1 cellular context compared by ENCODE assay signal in genomic region chr5:41182666-41183065, GRCh38.
TF ChIP-seq lines count a peak whose summit lies in the region.

No MANE protein-coding gene starts in this region.

TF ChIP-seq in HepG2, 621 proteins besides CTCF, POLR2A, EP300 and RAD21 (continued from another document and continues in another):
- TF ChIP-seq REPIN1 (CRISPR knock-in tag; IDR thresholded peaks at IDR 0.05; ENCODE audit: borderline replicate concordance, low read depth): no peak
- TF ChIP-seq RFX5 (IDR thresholded peaks at IDR 0.05; ENCODE audit: low read depth, low read length): no peak
- TF ChIP-seq ZNF552 (CRISPR knock-in tag; IDR thresholded peaks at IDR 0.05; ENCODE audit: borderline replicate concordance): no peak
- no peak for TF ChIP-seq SOX13 (IDR thresholded peaks at IDR 0.05)
- peak in 1 of 2 experiments; percentile 79; a peak in 2 of 4 replicates for TF ChIP-seq SOX13 (CRISPR knock-in tag; conservative IDR thresholded peaks at IDR 0.05 in 1 of 2, IDR thresholded peaks at IDR 0.05 in 1 of 2)
- TF ChIP-seq XBP1 (CRISPR knock-in tag; IDR thresholded peaks at IDR 0.05): no peak
- no peak for TF ChIP-seq ZNF24 (IDR thresholded peaks at IDR 0.05)
- TF ChIP-seq ASH2L (IDR thresholded peaks at IDR 0.05; ENCODE audit: insufficient read length, low read depth, low read length): no peak
- no peak for TF ChIP-seq HNRNPUL1 (IDR thresholded peaks at IDR 0.05; ENCODE audit: low read depth, low read length)
- TF ChIP-seq ZNF3 (CRISPR knock-in tag; IDR thresholded peaks at IDR 0.05): no peak
- TF ChIP-seq ARID3A (IDR thresholded peaks at IDR 0.05; ENCODE audit: low read depth, low read length): peak; percentile 13; the same call in 1 of the 2 replicates
- no peak for TF ChIP-seq LBX2 (CRISPR knock-in tag; IDR thresholded peaks at IDR 0.05; ENCODE audit: borderline replicate concordance)
- TF ChIP-seq CBX5 (CRISPR knock-in tag; IDR thresholded peaks at IDR 0.05; ENCODE audit: borderline replicate concordance): no peak
- TF ChIP-seq CREB3 (CRISPR knock-in tag; IDR thresholded peaks at IDR 0.05): no peak
- no peak for TF ChIP-seq KDM5B (CRISPR knock-in tag; IDR thresholded peaks at IDR 0.05; ENCODE audit: borderline replicate concordance)
- no peak for TF ChIP-seq TERF1 (CRISPR knock-in tag; IDR thresholded peaks at IDR 0.05)
- TF ChIP-seq ARID4A (CRISPR knock-in tag; IDR thresholded peaks at IDR 0.05; ENCODE audit: borderline replicate concordance): no peak
- peak; percentile 29; the same call in 1 of the 2 replicates for TF ChIP-seq ONECUT2 (CRISPR knock-in tag; IDR thresholded peaks at IDR 0.05)
- TF ChIP-seq, protein P1, sequence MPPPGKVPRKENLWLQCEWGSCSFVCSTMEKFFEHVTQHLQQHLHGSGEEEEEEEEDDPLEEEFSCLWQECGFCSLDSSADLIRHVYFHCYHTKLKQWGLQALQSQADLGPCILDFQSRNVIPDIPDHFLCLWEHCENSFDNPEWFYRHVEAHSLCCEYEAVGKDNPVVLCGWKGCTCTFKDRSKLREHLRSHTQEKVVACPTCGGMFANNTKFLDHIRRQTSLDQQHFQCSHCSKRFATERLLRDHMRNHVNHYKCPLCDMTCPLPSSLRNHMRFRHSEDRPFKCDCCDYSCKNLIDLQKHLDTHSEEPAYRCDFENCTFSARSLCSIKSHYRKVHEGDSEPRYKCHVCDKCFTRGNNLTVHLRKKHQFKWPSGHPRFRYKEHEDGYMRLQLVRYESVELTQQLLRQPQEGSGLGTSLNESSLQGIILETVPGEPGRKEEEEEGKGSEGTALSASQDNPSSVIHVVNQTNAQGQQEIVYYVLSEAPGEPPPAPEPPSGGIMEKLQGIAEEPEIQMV (CRISPR knock-in tag; IDR thresholded peaks at IDR 0.05; ENCODE audit: low read depth): no peak
- no peak for TF ChIP-seq HOXA9 (CRISPR knock-in tag; IDR thresholded peaks at IDR 0.05; ENCODE audit: borderline replicate concordance)
- TF ChIP-seq MTA3 (CRISPR knock-in tag; IDR thresholded peaks at IDR 0.05): no peak
- TF ChIP-seq HNRNPL (IDR thresholded peaks at IDR 0.05; ENCODE audit: low read depth, low read length): no peak
- TF ChIP-seq HMG20A (CRISPR knock-in tag; IDR thresholded peaks at IDR 0.05; ENCODE audit: borderline replicate concordance): 0 out of 2 replicates have a peak, but pooled peaks have one; percentile 21
- TF ChIP-seq SOX6 (IDR thresholded peaks at IDR 0.05): no peak
- peak; percentile 82; the same call in 1 of the 2 replicates for TF ChIP-seq SOX6 (CRISPR knock-in tag; IDR thresholded peaks at IDR 0.05)
- no peak for TF ChIP-seq FOXO1 (CRISPR knock-in tag; IDR thresholded peaks at IDR 0.05)
- TF ChIP-seq, protein P2, sequence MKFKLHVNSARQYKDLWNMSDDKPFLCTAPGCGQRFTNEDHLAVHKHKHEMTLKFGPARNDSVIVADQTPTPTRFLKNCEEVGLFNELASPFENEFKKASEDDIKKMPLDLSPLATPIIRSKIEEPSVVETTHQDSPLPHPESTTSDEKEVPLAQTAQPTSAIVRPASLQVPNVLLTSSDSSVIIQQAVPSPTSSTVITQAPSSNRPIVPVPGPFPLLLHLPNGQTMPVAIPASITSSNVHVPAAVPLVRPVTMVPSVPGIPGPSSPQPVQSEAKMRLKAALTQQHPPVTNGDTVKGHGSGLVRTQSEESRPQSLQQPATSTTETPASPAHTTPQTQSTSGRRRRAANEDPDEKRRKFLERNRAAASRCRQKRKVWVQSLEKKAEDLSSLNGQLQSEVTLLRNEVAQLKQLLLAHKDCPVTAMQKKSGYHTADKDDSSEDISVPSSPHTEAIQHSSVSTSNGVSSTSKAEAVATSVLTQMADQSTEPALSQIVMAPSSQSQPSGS (CRISPR knock-in tag; IDR thresholded peaks at IDR 0.05): peak; percentile 52; the same call in 1 of the 2 replicates
- no peak for TF ChIP-seq TRAFD1 (CRISPR knock-in tag; IDR thresholded peaks at IDR 0.05; ENCODE audit: borderline replicate concordance)
- TF ChIP-seq KDM2A (CRISPR knock-in tag; IDR thresholded peaks at IDR 0.05; ENCODE audit: borderline replicate concordance, low read depth): no peak
- no peak for TF ChIP-seq XRCC5 (optimal IDR thresholded peaks at IDR 0.05; ENCODE audit: low read length)
- TF ChIP-seq ZBTB3 (CRISPR knock-in tag; IDR thresholded peaks at IDR 0.05; ENCODE audit: borderline replicate concordance, low read depth): no peak
- TF ChIP-seq CEBPB (IDR thresholded peaks at IDR 0.05; ENCODE audit: borderline replicate concordance, low read depth, low read length): no peak
- no peak for TF ChIP-seq GLI4 (CRISPR knock-in tag; IDR thresholded peaks at IDR 0.05; ENCODE audit: borderline replicate concordance)
- no peak for TF ChIP-seq RNF219 (CRISPR knock-in tag; IDR thresholded peaks at IDR 0.05)
- no peak for TF ChIP-seq POLR2AphosphoS5 (IDR thresholded peaks at IDR 0.05; ENCODE audit: low read depth, low read length)
- TF ChIP-seq ZNF687 (CRISPR knock-in tag; IDR thresholded peaks at IDR 0.05): no peak
